8 cellular contexts compared by ENCODE assay signal in genomic region chr6:33417903-33418689, GRCh38. TPM values are rescaled to one million over a fixed set of nuclear protein-coding genes. Genes with fewer than 3 reads are reported as not detected.
A peak's percentile ranks its signal among the peaks of the same experiment; 100 is the strongest.
DNase-seq lines count a peak whose midpoint lies in the region; ATAC-seq and TF ChIP-seq lines count a peak whose summit lies in the region.

Gene CUTA, minus strand, starts transcription at chr6:33418107. Its CDS starts 107 bp downstream, at chr6:33418000.

- intact Hi-C loops in Panc1 (cut with micrococcal nuclease; ENCODE audit: unreplicated experiment) = no loop called here

- POLR2A ChIA-PET in Panc1 (lab: Charles Lee) = no interaction called here

- H3K4me3 ChIP-seq in Panc1 (ENCODE audit: low read depth in 2 of 2, low read length in 2 of 2) = peak within 1 kb of the TSS; percentile 86
- peak within 1 kb of the TSS; percentile 77 to 79 for H3K4me3 ChIP-seq in muscle layer of duodenum (ENCODE audit: low read depth in 1 of 2, low read length in 2 of 2)

- ATAC-seq in GM21717 (IDR thresholded peaks at IDR 0.05; ENCODE audit: unreplicated experiment) = peak; percentile 72
- ATAC-seq in Panc1 = peak; percentile 92
- ATAC-seq in esophagus mucosa = peak; percentile 93

- no TSS peak for BruUV-seq in Panc1 (replicated peaks; lab: Mats Ljungman, UMichigan)

- H3K4me1 ChIP-seq in Panc1 (ENCODE audit: control insufficient read depth, insufficient read depth, low read length) (peaks cover 45% of the 10 kb centered on the region), muscle layer of duodenum (ENCODE audit: control insufficient read depth in 1 of 2, insufficient read depth in 2 of 2, low read length in 2 of 2) (peaks cover 19 to 49% of the 10 kb centered on the region in 2 donors)

- H3K27ac ChIP-seq in Panc1 (ENCODE audit: low read length) = peak within 1 kb of the TSS; percentile 99
- H3K27ac ChIP-seq in muscle layer of duodenum (ENCODE audit: low read length) = peak within 1 kb of the TSS; percentile 98

- in situ Hi-C loops in Panc1 (cut with HindIII; ENCODE audit: low pct_unique_long_range_greater_than_20kb, low sequenced_read_pairs) = no loop called here

- H3K9me3 ChIP-seq in Panc1 (ENCODE audit: control insufficient read depth, insufficient read depth, low read depth, low read length) = no peaks in the 10 kb centered on the region
- no peaks in the 10 kb centered on the region for H3K9me3 ChIP-seq in muscle layer of duodenum (ENCODE audit: control insufficient read depth in 1 of 2, low read length in 2 of 2)

- CTCF ChIA-PET in Panc1 (lab: Charles Lee) = interaction anchor here (0.6 to 1.0 kb wide), 2 partner anchors 8 to 50 kb away, joined by 3 to 11 read pairs; no protein-coding TSS in a partner anchor

- H3K27me3 ChIP-seq in Panc1 (ENCODE audit: control insufficient read depth, insufficient read depth, low read length) = no peaks in the 10 kb centered on the region
- H3K27me3 ChIP-seq in muscle layer of duodenum (ENCODE audit: low read depth, low read length) = no peaks in the 10 kb centered on the region

- TF ChIP-seq CTCF in Panc1 (IDR thresholded peaks at IDR 0.05) = peak; percentile 72

- peak; percentile 99 for DNase-seq in DMS53 treated with DMSO at 0.1 percent for 48 hours (lab: John Stamatoyannopoulos, UW; ENCODE audit: unreplicated experiment)
- peak; percentile 98 for DNase-seq in KG1 (lab: John Stamatoyannopoulos, UW)
- DNase-seq in Panc1 (ENCODE audit: low read depth, low spot score) = peak; percentile 98
- DNase-seq in activated T-cell treated with anti-CD3 and anti-CD28 coated beads, Interleukin-2, amount 50 U/mL, for 48 hours = peak; percentile 96 to 98
- DNase-seq in stimulated activated CD8-positive, alpha-beta memory T cell treated with anti-CD3 and anti-CD28 coated beads, Interleukin-7, amount 100 ng/mL, for 48 hours (ENCODE audit: extremely low read depth in 1 of 2, low read depth in 1 of 2) = peak; percentile 98 to 99

- peaks cover 2% of the 10 kb centered on the region for H3K36me3 ChIP-seq in Panc1 (ENCODE audit: control insufficient read depth, insufficient read depth, low read length)
- H3K36me3 ChIP-seq in muscle layer of duodenum (ENCODE audit: control insufficient read depth in 1 of 2, insufficient read depth in 2 of 2, low read length in 2 of 2) = peaks cover 20 to 42% of the 10 kb centered on the region in 2 donors

RNA-seq across cellular contexts. Expression of gene CUTA, which starts in this region (rescaled TPM):
- total RNA-seq in Panc1 (2021; ENCODE audit: unreplicated experiment) (338 TPM), esophagus mucosa (92.4 TPM)
- 397 TPM for polyA plus RNA-seq in Panc1 (2012; ENCODE audit: insufficient read length)

Comparison
In these comparisons a context has a peak if more than half of its experiments do, and no peak if none do; other contexts are left out.
1. Peak in every context shown above with its lines: DNase-seq, ATAC-seq, H3K4me3 ChIP-seq and H3K27ac ChIP-seq.